In the genomic region with DNA sequence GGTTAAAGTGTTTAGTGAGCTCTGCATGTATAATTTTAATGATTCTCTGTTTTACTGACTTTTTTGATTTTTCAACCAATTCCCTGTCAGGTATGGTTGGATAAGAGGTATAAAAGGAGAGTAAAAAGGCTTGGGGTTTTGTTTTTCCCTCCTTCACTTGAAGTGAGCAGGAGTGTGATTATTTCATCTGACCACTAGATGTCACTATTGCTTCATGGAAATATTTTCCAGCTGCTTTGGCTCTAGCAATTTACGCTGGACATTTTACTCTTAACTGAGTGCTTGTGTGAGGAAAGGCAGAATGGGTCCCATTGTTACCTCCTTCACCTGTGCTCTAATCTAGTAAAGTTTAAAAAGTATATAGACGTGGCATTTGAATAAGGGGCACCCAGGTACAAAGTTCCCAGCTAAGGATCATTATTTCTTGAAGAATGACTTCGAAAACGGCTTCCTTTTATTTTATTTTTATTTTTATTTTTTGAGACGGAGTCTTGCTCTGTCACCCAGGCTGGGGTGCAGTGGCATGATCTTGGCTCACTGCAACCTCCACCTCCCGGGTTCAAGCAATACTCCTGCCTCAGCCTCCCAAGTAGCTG, we compare ENCODE assay signal across 8 cellular contexts.
DNase-seq lines count a peak whose midpoint lies in the region; ATAC-seq and TF ChIP-seq lines count a peak whose summit lies in the region.

No MANE protein-coding gene starts in this region.

- CTCF ChIA-PET in Panc1 (lab: Charles Lee): interaction anchor here (0.8 to 1.9 kb wide), 2 partner anchors 232 to 341 kb away, joined by 3 to 7 read pairs; no protein-coding TSS in a partner anchor

- POLR2A ChIA-PET in Panc1 (lab: Charles Lee): no interaction called here

- WGBS in lung, 2 donors: 55 to 57% methylated on average over 6 of the region's 6 CpGs

- H3K36me3 ChIP-seq in Panc1 (ENCODE audit: control insufficient read depth, insufficient read depth, low read length) (no peaks in the 10 kb centered on the region), lung (ENCODE audit: control insufficient read depth in 2 of 2, insufficient read depth in 2 of 2, low read length in 2 of 2) (no peaks in the 10 kb centered on the region)

- H3K27me3 ChIP-seq in Panc1 (ENCODE audit: control insufficient read depth, insufficient read depth, low read length) (peaks cover 5% of the 10 kb centered on the region; the same call in 1 of the 2 replicates), lung (ENCODE audit: control insufficient read depth, insufficient read depth) (no peaks in the 10 kb centered on the region)

- intact Hi-C loops in Panc1 (cut with micrococcal nuclease; ENCODE audit: unreplicated experiment): loop anchor here (2.0 to 10.0 kb wide), 4 partner anchors 216 to 1224 kb away; no protein-coding TSS in a partner anchor

- peak; percentile 64 for ATAC-seq in GM19452 (IDR thresholded peaks at IDR 0.05; ENCODE audit: unreplicated experiment)
- peak; percentile 87 for ATAC-seq in Panc1
- peak; percentile 66 for ATAC-seq in lung (ENCODE audit: insufficient read depth, low FRiP score)
- ATAC-seq in GM18520 (IDR thresholded peaks at IDR 0.05; ENCODE audit: unreplicated experiment): no peak

- no TSS peak for BruUV-seq in Panc1 (replicated peaks; lab: Mats Ljungman, UMichigan)

- DNase-seq in COR-L47 (lab: John Stamatoyannopoulos, UW) (peak; percentile 61), LoVo (ENCODE audit: low spot score) (peak; percentile 85), Panc1 (ENCODE audit: low read depth, low spot score) (peak; percentile 50), dermis blood vessel endothelial cell (peak; percentile 80), lung (ENCODE audit: low spot score) (no peak)
- DNase-seq in stimulated activated CD4-positive, alpha-beta T cell treated with anti-CD3 and anti-CD28 coated beads, Interleukin-12 subunit alpha, Interleukin-12 subunit beta, amount 100 ng/mL, for 4 hours: no peak

- no peaks in the 10 kb centered on the region for H3K9me3 ChIP-seq in Panc1 (ENCODE audit: control insufficient read depth, insufficient read depth, low read depth, low read length)
- H3K9me3 ChIP-seq in lung (ENCODE audit: control insufficient read depth in 2 of 2, insufficient read depth in 1 of 2, low read length in 1 of 2): no peaks in the 10 kb centered on the region

- H3K4me1 ChIP-seq in Panc1 (ENCODE audit: control insufficient read depth, insufficient read depth, low read length) (no peaks in the 10 kb centered on the region), lung (ENCODE audit: control insufficient read depth in 2 of 2, insufficient read depth in 2 of 2, low read length in 2 of 2) (no peaks in the 10 kb centered on the region)

- H3K4me3 ChIP-seq in Panc1 (ENCODE audit: low read depth in 2 of 2, low read length in 2 of 2) (no peak overlapping the region), lung (no peak overlapping the region)

- in situ Hi-C loops in Panc1 (cut with HindIII; ENCODE audit: low pct_unique_long_range_greater_than_20kb, low sequenced_read_pairs): no loop called here

- H3K27ac ChIP-seq in Panc1 (ENCODE audit: low read length): no peak overlapping the region
- H3K27ac ChIP-seq in lung (ENCODE audit: low read depth in 1 of 2, low read length in 1 of 2): no peak overlapping the region

- peak; percentile 75 for TF ChIP-seq CTCF in Panc1 (IDR thresholded peaks at IDR 0.05)
- TF ChIP-seq CTCF in lung (IDR thresholded peaks at IDR 0.05; ENCODE audit: control extremely low read depth, extremely low read depth): peak; percentile 77

Comparison
In these comparisons a context has a peak if more than half of its experiments do, and no peak if none do; other contexts are left out.
1. DNase-seq: peak in COR-L47 (single experiment), LoVo (single experiment), Panc1 (single experiment) and dermis blood vessel endothelial cell (single experiment); none in lung (single experiment) and stimulated activated CD4-positive, alpha-beta T cell treated with anti-CD3 and anti-CD28 coated beads, Interleukin-12 subunit alpha, Interleukin-12 subunit beta, amount 100 ng/mL, for 4 hours (single experiment).